Comparison of ENCODE assay signal across 23 cellular contexts in the genomic region with DNA sequence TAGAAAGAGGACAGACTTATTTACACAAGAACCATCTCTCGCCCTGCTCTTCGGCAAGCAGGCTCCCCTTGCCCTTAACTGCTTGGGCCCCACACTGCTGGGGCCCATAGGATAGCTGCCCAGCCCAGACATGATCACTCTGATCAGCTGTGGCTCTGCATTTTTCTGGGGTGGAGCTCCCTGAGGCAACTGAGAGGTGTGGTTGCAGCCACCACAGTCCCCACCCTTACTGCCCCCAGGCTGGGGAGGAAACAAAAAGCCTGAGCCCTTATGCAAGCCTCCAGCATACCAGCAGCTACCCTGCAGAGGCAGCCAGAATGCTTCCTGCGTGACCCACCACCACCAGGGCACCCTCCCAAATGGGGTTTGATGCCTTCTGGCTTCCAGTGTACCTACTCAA.
A peak's percentile ranks its signal among the peaks of the same experiment; 100 is the strongest.
DNase-seq lines count a peak whose midpoint lies in the region; ATAC-seq and TF ChIP-seq lines count a peak whose summit lies in the region.
"Had no signal": no experiment of that assay in that cellular context is flagged by ENCODE, and none has a peak within 500 bp of the region (broad histone marks: within the 10 kb centered on the region; RNA-seq: fewer than 3 reads in every experiment).

No MANE protein-coding gene starts in this region.

- no peak overlapping the region for H3K27ac Mint-ChIP-seq in MCF 10A (ENCODE audit: low read depth, unreplicated experiment)
- H3K27ac Mint-ChIP-seq: naive thymus-derived CD4-positive, alpha-beta T cell; T-helper 1 cell treated with Interleukin-12 subunit alpha and Interleukin-12 subunit beta and Interleukin-4 antibody, amounts not matched to agents 30 μg/mL and 1 μg/mL, for 36 hours had no signal

- H3K4me3 ChIP-seq in breast epithelium: no peak overlapping the region
- no peak overlapping the region for H3K4me3 ChIP-seq in Panc1 (ENCODE audit: low read depth in 2 of 2, low read length in 2 of 2)
- H3K4me3 ChIP-seq: BLaER1, lung, MG63 had no signal

- H3K4me1 ChIP-seq in breast epithelium (no peaks in the 10 kb centered on the region), Panc1 (ENCODE audit: control insufficient read depth, insufficient read depth, low read length) (no peaks in the 10 kb centered on the region)

- in situ Hi-C loops in Panc1 (cut with HindIII; ENCODE audit: low pct_unique_long_range_greater_than_20kb, low sequenced_read_pairs): no loop called here

- H3K36me3 Mint-ChIP-seq in MCF 10A (ENCODE audit: insufficient read depth, unreplicated experiment): no peaks in the 10 kb centered on the region
- H3K36me3 Mint-ChIP-seq: naive thymus-derived CD4-positive, alpha-beta T cell had no signal

- TF ChIP-seq CTCF in MCF 10A (IDR thresholded peaks at IDR 0.05; ENCODE audit: unreplicated experiment): no peak
- no peak for TF ChIP-seq CTCF in breast epithelium (IDR thresholded peaks at IDR 0.05)
- no peak for TF ChIP-seq CTCF in Panc1 (IDR thresholded peaks at IDR 0.05)

- BruUV-seq in MCF 10A (replicated peaks; lab: Mats Ljungman, UMichigan): no TSS peak
- BruUV-seq in Panc1 (replicated peaks; lab: Mats Ljungman, UMichigan): no TSS peak

- intact Hi-C loops in MCF 10A (cut with micrococcal nuclease): no loop called here
- intact Hi-C loops in breast epithelium (cut with DNase I; ENCODE audit: low total_unique reads): no loop called here
- intact Hi-C loops in Panc1 (cut with micrococcal nuclease; ENCODE audit: unreplicated experiment): no loop called here

- 0 out of 2 replicates have a peak, but pooled peaks have one; percentile 34 for ATAC-seq in Panc1
- ATAC-seq in esophagus mucosa: peak; percentile 71

- POLR2A ChIA-PET in MCF 10A (lab: Yijun Ruan, JAX) (interaction anchor here (0.7 to 1.1 kb wide), 3 partner anchors 13 to 201 kb away, joined by 3 read pairs; no protein-coding TSS in a partner anchor), Panc1 (lab: Charles Lee) (no interaction called here)

- DNase-seq in MCF 10A (ENCODE audit: unreplicated experiment) (peak; percentile 25), breast epithelium (ENCODE audit: low spot score in 2 of 2) (no peak), Panc1 (ENCODE audit: low read depth, low spot score) (no peak), GOT3 (lab: John Stamatoyannopoulos, UW) (no peak), putamen (ENCODE audit: low spot score) (no peak), AG08396 (ENCODE audit: low spot score) (no peak)
- DNase-seq in activated T-cell treated with anti-CD3 and anti-CD28 coated beads, Interleukin-2, amount 50 U/mL, for 48 hours: no peak
- DNase-seq: activated CD4-positive, alpha-beta T cell treated with anti-CD3 and anti-CD28 coated beads, Interleukin-2, amount 50 U/mL, for 4 hours; amygdala; caudate nucleus; GF-D8; hippocampal formation; MG63; naive thymus-derived CD4-positive, alpha-beta T cell; NCI-H2029; retina; SHP77; stimulated activated CD8-positive, alpha-beta memory T cell treated with anti-CD3 and anti-CD28 coated beads, Interleukin-4, amount 100 ng/mL, for 48 hours; WERI-Rb-1 had no signal

- H3K27me3 Mint-ChIP-seq in MCF 10A (ENCODE audit: insufficient read depth, unreplicated experiment): no peaks in the 10 kb centered on the region
- H3K27me3 Mint-ChIP-seq: naive thymus-derived CD4-positive, alpha-beta T cell had no signal

- H3K9me3 ChIP-seq in breast epithelium: peaks cover 0 to 14% of the 10 kb centered on the region in 2 donors
- H3K9me3 ChIP-seq in Panc1 (ENCODE audit: control insufficient read depth, insufficient read depth, low read depth, low read length): no peaks in the 10 kb centered on the region; the same call in 1 of the 2 replicates
- H3K9me3 ChIP-seq: MG63 had no signal

- H3K36me3 ChIP-seq in breast epithelium: no peaks in the 10 kb centered on the region
- H3K36me3 ChIP-seq in Panc1 (ENCODE audit: control insufficient read depth, insufficient read depth, low read length): no peaks in the 10 kb centered on the region
- H3K36me3 ChIP-seq: MG63, WERI-Rb-1 had no signal

- peaks cover 0 to 19% of the 10 kb centered on the region in 2 donors for H3K27me3 ChIP-seq in breast epithelium
- no peaks in the 10 kb centered on the region for H3K27me3 ChIP-seq in Panc1 (ENCODE audit: control insufficient read depth, insufficient read depth, low read length)
- H3K27me3 ChIP-seq: BLaER1, MG63 had no signal

- H3K4me1 Mint-ChIP-seq in MCF 10A (ENCODE audit: insufficient read depth, unreplicated experiment): peaks cover 15% of the 10 kb centered on the region

- no peak for TF ChIP-seq POLR2A in breast epithelium (IDR thresholded peaks at IDR 0.05)

- no peaks in the 10 kb centered on the region for H3K9me3 Mint-ChIP-seq in MCF 10A (ENCODE audit: unreplicated experiment)
- H3K9me3 Mint-ChIP-seq: naive thymus-derived CD4-positive, alpha-beta T cell; T-helper 1 cell treated with Interleukin-12 subunit alpha and Interleukin-12 subunit beta and Interleukin-4 antibody, amounts not matched to agents 30 μg/mL and 1 μg/mL, for 36 hours had no signal

- H3K4me3 Mint-ChIP-seq in MCF 10A (ENCODE audit: unreplicated experiment): no peak overlapping the region
- H3K4me3 Mint-ChIP-seq: naive thymus-derived CD4-positive, alpha-beta T cell; T-helper 1 cell treated with Interleukin-12 subunit alpha and Interleukin-12 subunit beta and Interleukin-4 antibody, amounts not matched to agents 30 μg/mL and 1 μg/mL, for 36 hours had no signal

- CTCF ChIA-PET in MCF 10A (lab: Yijun Ruan, JAX): interaction anchor here (0.9 to 1.2 kb wide), 4 partner anchors 13 to 1487 kb away, joined by 3 to 5 read pairs (median 4); no protein-coding TSS in a partner anchor
- CTCF ChIA-PET in Panc1 (lab: Charles Lee): no interaction called here

- H3K27ac ChIP-seq in breast epithelium (no peak overlapping the region), Panc1 (ENCODE audit: low read length) (no peak overlapping the region)
- H3K27ac ChIP-seq: BLaER1, WERI-Rb-1 had no signal
